In genomic region chr22:21686634-21687393, GRCh38 we compare ENCODE assay signal across 1 cellular context.
TF ChIP-seq lines count a peak whose summit lies in the region.

No MANE protein-coding gene starts in this region.

TF ChIP-seq in K562, 482 proteins besides CTCF, POLR2A, EP300 and RAD21 (continued from another document and continues in another):
- no peak for TF ChIP-seq AFF4 (CRISPR knock-in tag; IDR thresholded peaks at IDR 0.05)
- TF ChIP-seq KLF1 (tag; IDR thresholded peaks at IDR 0.05) = peak; percentile 70
- TF ChIP-seq YBX1 (IDR thresholded peaks at IDR 0.05) = no peak
- TF ChIP-seq NEUROD1 (IDR thresholded peaks at IDR 0.05; ENCODE audit: borderline replicate concordance, low read depth, low read length, partially characterized antibody) = no peak
- TF ChIP-seq FOSL1 (tag; conservative IDR thresholded peaks at IDR 0.05) = no peak
- TF ChIP-seq ZFX (CRISPR knock-in tag; IDR thresholded peaks at IDR 0.05) = no peak; the same call in 1 of the 2 replicates
- no peak for TF ChIP-seq UBTF (IDR thresholded peaks at IDR 0.05; ENCODE audit: borderline replicate concordance in 1 of 2, low read depth in 2 of 2, low read length in 2 of 2)
- no peak; the same call in 1 of the 2 replicates for TF ChIP-seq ZNF12 (CRISPR knock-in tag; IDR thresholded peaks at IDR 0.05)
- no peak for TF ChIP-seq POLR3G (IDR thresholded peaks at IDR 0.05; ENCODE audit: extremely low read depth, insufficient read length, insufficient replicate concordance)
- no peak for TF ChIP-seq DLX4 (CRISPR knock-in tag; IDR thresholded peaks at IDR 0.05)
- TF ChIP-seq HOXB6 (CRISPR knock-in tag; IDR thresholded peaks at IDR 0.05; ENCODE audit: borderline replicate concordance) = no peak
- TF ChIP-seq HNRNPLL (IDR thresholded peaks at IDR 0.05; ENCODE audit: low read depth, low read length, poor library complexity, severe bottlenecking) = peak; percentile 25
- TF ChIP-seq EWSR1 (IDR thresholded peaks at IDR 0.05; ENCODE audit: borderline replicate concordance, low read depth, partially characterized antibody) = no peak
- no peak for TF ChIP-seq ATF3 (IDR thresholded peaks at IDR 0.05)
- peak; percentile 51; the same call in 1 of the 2 replicates for TF ChIP-seq ATF3 (CRISPR knock-in tag; conservative IDR thresholded peaks at IDR 0.05)
- no peak for TF ChIP-seq SIN3B (IDR thresholded peaks at IDR 0.05; ENCODE audit: low read depth)
- no peak for TF ChIP-seq ZNF274 (IDR thresholded peaks at IDR 0.05; ENCODE audit: borderline replicate concordance, low read depth, low read length)
- no peak for TF ChIP-seq CEBPZ (IDR thresholded peaks at IDR 0.05; ENCODE audit: borderline replicate concordance, low read depth, low read length)
- no peak for TF ChIP-seq ZNF449 (CRISPR knock-in tag; IDR thresholded peaks at IDR 0.05)
- TF ChIP-seq HMG20A (CRISPR knock-in tag; conservative IDR thresholded peaks at IDR 0.05) = no peak
- TF ChIP-seq ZNF133 (CRISPR knock-in tag; IDR thresholded peaks at IDR 0.05) = no peak
- TF ChIP-seq SREBF2 (CRISPR knock-in tag; IDR thresholded peaks at IDR 0.05) = no peak
- TF ChIP-seq KDM1A (IDR thresholded peaks at IDR 0.05) = no peak
- 0 out of 2 replicates have a peak, but pooled peaks have one; percentile 69 for TF ChIP-seq ZNF511 (CRISPR knock-in tag; IDR thresholded peaks at IDR 0.05)
- 0 out of 3 replicates have a peak, but pooled peaks of 1 of the 2 experiments have one; percentile 31 for TF ChIP-seq CBX3 (IDR thresholded peaks at IDR 0.05; ENCODE audit: borderline replicate concordance in 1 of 2, low read length in 2 of 2)
- no peak for TF ChIP-seq ARID3A (IDR thresholded peaks at IDR 0.05; ENCODE audit: borderline replicate concordance, low read depth, low read length)
- TF ChIP-seq PATZ1 (CRISPR knock-in tag; IDR thresholded peaks at IDR 0.05; ENCODE audit: borderline replicate concordance) = no peak
- TF ChIP-seq PRMT5 (CRISPR knock-in tag; IDR thresholded peaks at IDR 0.05) = no peak
- TF ChIP-seq MYBL2 (IDR thresholded peaks at IDR 0.05; ENCODE audit: low read depth) = no peak
- TF ChIP-seq MYBL2 (CRISPR knock-in tag; IDR thresholded peaks at IDR 0.05; ENCODE audit: borderline replicate concordance) = 0 out of 2 replicates have a peak, but pooled peaks have one; percentile 68
- no peak for TF ChIP-seq TCF7L2 (IDR thresholded peaks at IDR 0.05; ENCODE audit: low read depth, low read length)
- TF ChIP-seq NUFIP1 (IDR thresholded peaks at IDR 0.05; ENCODE audit: partially characterized antibody) = no peak
- TF ChIP-seq PKNOX1 (IDR thresholded peaks at IDR 0.05) = no peak; the same call in 1 of the 2 replicates
- no peak; a peak in 1 of 4 replicates for TF ChIP-seq MLX (CRISPR knock-in tag; conservative IDR thresholded peaks at IDR 0.05)
- peak in 1 of 3 experiments; percentile 23 for TF ChIP-seq YY1 (IDR thresholded peaks at IDR 0.05; ENCODE audit: borderline replicate concordance in 1 of 3, control insufficient read depth in 1 of 3, extremely low read depth in 1 of 3, insufficient read depth in 3 of 3, insufficient read length in 1 of 3, insufficient replicate concordance in 2 of 3, low read depth in 1 of 3, low read length in 2 of 3)
- no peak for TF ChIP-seq ZNF431 (CRISPR knock-in tag; IDR thresholded peaks at IDR 0.05)
- no peak for TF ChIP-seq CBX5 (IDR thresholded peaks at IDR 0.05; ENCODE audit: borderline replicate concordance, low read depth)
- no peak; the same call in 1 of the 2 replicates for TF ChIP-seq ZBED1 (IDR thresholded peaks at IDR 0.05)
- no peak for TF ChIP-seq POLR2H (tag; IDR thresholded peaks at IDR 0.05; ENCODE audit: low read depth)
- 0 out of 2 replicates have a peak, but pooled peaks have one; percentile 52 for TF ChIP-seq ZNF77 (CRISPR knock-in tag; IDR thresholded peaks at IDR 0.05)
